8 cellular contexts compared by ENCODE assay signal in genomic region chr15:31328999-31329639, GRCh38. TPM values are rescaled to one million over a fixed set of nuclear protein-coding genes. Genes with fewer than 3 reads are reported as not detected.
DNase-seq lines count a peak whose midpoint lies in the region; ATAC-seq and TF ChIP-seq lines count a peak whose summit lies in the region.

No MANE protein-coding gene starts in this region.

- H3K4me1 ChIP-seq in HUES48 (ENCODE audit: control insufficient read depth, insufficient read depth, low read length) (peaks cover 26% of the 10 kb centered on the region), testis (peaks cover 53% of the 10 kb centered on the region)

- H3K36me3 Mint-ChIP-seq in activated naive CD8-positive, alpha-beta T cell treated with anti-CD3 and anti-CD28 coated beads, Interleukin-2, amount 10 ng/mL, durations not matched to agents 7 days and 5 days = peaks cover 15% of the 10 kb centered on the region

- peaks cover 52% of the 10 kb centered on the region for H3K4me1 Mint-ChIP-seq in activated naive CD8-positive, alpha-beta T cell treated with anti-CD3 and anti-CD28 coated beads, Interleukin-2, amount 10 ng/mL, durations not matched to agents 7 days and 5 days

- intact Hi-C loops in left colon (cut with DNase I, micrococcal nuclease) (no loop called here), testis (cut with DNase I; ENCODE audit: low total_unique reads) (no loop called here)

- TF ChIP-seq POLR2A in testis (IDR thresholded peaks at IDR 0.05) = no peak

- POLR2A ChIA-PET in activated naive CD8-positive, alpha-beta T cell treated with anti-CD3 and anti-CD28 coated beads, Interleukin-2, amount 10 ng/mL, durations not matched to agents 7 days and 5 days (lab: Charles Lee) = interaction anchor here (0.8 to 8.2 kb wide), 14 partner anchors 9 to 159 kb away, joined by 3 to 126 read pairs (median 6); no protein-coding TSS in a partner anchor

- H3K27me3 Mint-ChIP-seq in activated naive CD8-positive, alpha-beta T cell treated with anti-CD3 and anti-CD28 coated beads, Interleukin-2, amount 10 ng/mL, durations not matched to agents 7 days and 5 days = no peaks in the 10 kb centered on the region

- H3K27me3 ChIP-seq in HUES48 (ENCODE audit: control insufficient read depth, insufficient read depth, low read length) (peaks cover 10% of the 10 kb centered on the region), testis (no peaks in the 10 kb centered on the region)

- H3K9me3 Mint-ChIP-seq in activated naive CD8-positive, alpha-beta T cell treated with anti-CD3 and anti-CD28 coated beads, Interleukin-2, amount 10 ng/mL, durations not matched to agents 7 days and 5 days = no peaks in the 10 kb centered on the region

- H3K4me3 ChIP-seq in HUES48 (ENCODE audit: low read depth, low read length) = peak overlapping the region; percentile 84
- H3K4me3 ChIP-seq in testis = peak overlapping the region; percentile 88 to 93

- no peak overlapping the region for H3K9ac ChIP-seq in HUES48 (ENCODE audit: low read depth, low read length)

- H3K27ac ChIP-seq in C4-2B = peak overlapping the region; percentile 81
- H3K27ac ChIP-seq in HUES48 (ENCODE audit: low read depth, low read length) = no peak overlapping the region
- peak overlapping the region; percentile 91 to 99 for H3K27ac ChIP-seq in testis

- H3K36me3 ChIP-seq in HUES48 (ENCODE audit: control insufficient read depth, insufficient read depth, low read length) (no peaks in the 10 kb centered on the region), testis (ENCODE audit: low read depth, missing control alignments) (no peaks in the 10 kb centered on the region)

- 12 to 19% methylated on average over 6 to 29 of the region's 29 CpGs for WGBS in testis, 2 donors

- no peak for ATAC-seq in activated naive CD8-positive, alpha-beta T cell treated with anti-CD3 and anti-CD28 coated beads, Interleukin-2, amount 10 ng/mL, durations not matched to agents 7 days and 5 days (ENCODE audit: low read depth)
- ATAC-seq in left colon (peak; percentile 8), GM21381 (IDR thresholded peaks at IDR 0.05; ENCODE audit: unreplicated experiment) (no peak), HG03025 (IDR thresholded peaks at IDR 0.05; ENCODE audit: low FRiP score, unreplicated experiment) (no peak)

- DNase-seq in activated naive CD8-positive, alpha-beta T cell treated with anti-CD3 and anti-CD28 coated beads, Interleukin-2, amount 10 ng/mL, durations not matched to agents 7 days and 5 days = peak; percentile 66
- peak; percentile 54 to 84 for DNase-seq in left colon
- DNase-seq in testis = peak; percentile 74
- no peak for DNase-seq in NCI-H524 (lab: John Stamatoyannopoulos, UW)

- H3K27ac Mint-ChIP-seq in activated naive CD8-positive, alpha-beta T cell treated with anti-CD3 and anti-CD28 coated beads, Interleukin-2, amount 10 ng/mL, durations not matched to agents 7 days and 5 days = peak overlapping the region; percentile 96

- TF ChIP-seq CTCF in C4-2B (conservative IDR thresholded peaks at IDR 0.05) = no peak
- no peak for TF ChIP-seq CTCF in testis (IDR thresholded peaks at IDR 0.05)

- H3K4me3 Mint-ChIP-seq in activated naive CD8-positive, alpha-beta T cell treated with anti-CD3 and anti-CD28 coated beads, Interleukin-2, amount 10 ng/mL, durations not matched to agents 7 days and 5 days = peak overlapping the region; percentile 97

- no peaks in the 10 kb centered on the region for H3K9me3 ChIP-seq in HUES48 (ENCODE audit: control insufficient read depth, insufficient read depth, low read length)
- H3K9me3 ChIP-seq in testis = no peaks in the 10 kb centered on the region

RNA-seq across cellular contexts. Expression of gene KLF13, which starts 2.5 kb away (rescaled TPM):
- 100 to 1,000 TPM; 230 to 252 TPM for total RNA-seq in activated naive CD8-positive, alpha-beta T cell treated with anti-CD3 and anti-CD28 coated beads, Interleukin-2, amount 10 ng/mL, durations not matched to agents 7 days and 5 days
- total RNA-seq in left colon = 100 to 1,000 TPM in 1 of 2 donors, 10 to 100 TPM in 1; 36.8 to 103 TPM
- total RNA-seq in testis = 10 to 100 TPM; 41.9 to 61.7 TPM
- polyA plus RNA-seq in testis (ENCODE audit: insufficient read depth, low read depth, low replicate concordance) = 45.7 TPM

Comparison
In these comparisons a context has a peak if more than half of its experiments do, and no peak if none do; other contexts are left out.
1. DNase-seq: peak in activated naive CD8-positive, alpha-beta T cell treated with anti-CD3 and anti-CD28 coated beads, Interleukin-2, amount 10 ng/mL, durations not matched to agents 7 days and 5 days (single experiment), left colon (2 of 2) and testis (single experiment); none in NCI-H524 (0 of 2).